Comparison of ENCODE assay signal across 15 cellular contexts in genomic region chr14:92154283-92154942, GRCh38. TPM values are rescaled to one million over a fixed set of nuclear protein-coding genes. Genes with fewer than 3 reads are reported as not detected.
A peak's percentile ranks its signal among the peaks of the same experiment; 100 is the strongest.
DNase-seq lines count a peak whose midpoint lies in the region; ATAC-seq, FAIRE-seq and TF ChIP-seq lines count a peak whose summit lies in the region.
"Had no signal": no experiment of that assay in that cellular context is flagged by ENCODE, and none has a peak within 500 bp of the region (broad histone marks: within the 10 kb centered on the region; RNA-seq: fewer than 3 reads in every experiment).

No MANE protein-coding gene starts in this region.

- WGBS in HepG2 (ENCODE audit: low lambda C conversion rate) = 71% methylated on average over 3 of the region's 3 CpGs
- 86% methylated on average over 3 of the region's 3 CpGs for WGBS in right lobe of liver (ENCODE audit: insufficient coverage, low coverage, low lambda C conversion rate, missing lambda C conversion rate)

- CTCF ChIA-PET in HepG2 (lab: Yijun Ruan, JAX; ENCODE audit: low intra/inter-chr PET ratio, low total read pairs) (no interaction called here), OCI-LY7 (lab: Charles Lee; ENCODE audit: unreplicated experiment) (no interaction called here)

- TF ChIP-seq RAD21 in HepG2 (CRISPR knock-in tag; IDR thresholded peaks at IDR 0.05) = no peak

- ATAC-seq in HepG2 (peak; percentile 70), right lobe of liver (no peak)
- ATAC-seq: activated CD8-positive, alpha-beta memory T cell treated with anti-CD3 and anti-CD28 coated beads, Interleukin-2, amount 10 ng/mL, durations not matched to agents 7 days and 5 days had no signal

- no peaks in the 10 kb centered on the region for H3K27me3 ChIP-seq in HepG2 (ENCODE audit: control insufficient read depth in 1 of 2, insufficient read depth in 2 of 2, low read length in 2 of 2)
- H3K27me3 ChIP-seq in right lobe of liver = no peaks in the 10 kb centered on the region
- H3K27me3 ChIP-seq in subcutaneous abdominal adipose tissue (ENCODE audit: control insufficient read depth in 5 of 5, insufficient read depth in 4 of 5, low read length in 5 of 5) = no peaks in the 10 kb centered on the region
- H3K27me3 ChIP-seq in Peyer's patch = no peaks in the 10 kb centered on the region
- H3K27me3 ChIP-seq: cardiac muscle cell, sigmoid colon, upper lobe of left lung had no signal

- no peak for TF ChIP-seq CTCF in HepG2 (CRISPR knock-in tag; IDR thresholded peaks at IDR 0.05)
- no peak for TF ChIP-seq CTCF in right lobe of liver (IDR thresholded peaks at IDR 0.05)
- TF ChIP-seq CTCF in Peyer's patch (IDR thresholded peaks at IDR 0.05) = no peak
- TF ChIP-seq CTCF in OCI-LY7 (conservative IDR thresholded peaks at IDR 0.05; ENCODE audit: low read length) = no peak

- TF ChIP-seq POLR2A in HepG2 (IDR thresholded peaks at IDR 0.05; ENCODE audit: insufficient read depth in 1 of 2, low read depth in 2 of 2, low read length in 2 of 2) (no peak), right lobe of liver (IDR thresholded peaks at IDR 0.05) (no peak), Peyer's patch (IDR thresholded peaks at IDR 0.05) (no peak)

- no peaks in the 10 kb centered on the region for H3K9me3 ChIP-seq in HepG2 (ENCODE audit: low read length)
- H3K9me3 ChIP-seq in right lobe of liver = no peaks in the 10 kb centered on the region
- no peaks in the 10 kb centered on the region for H3K9me3 ChIP-seq in subcutaneous abdominal adipose tissue (ENCODE audit: control insufficient read depth in 5 of 5, low read length in 5 of 5)
- no peaks in the 10 kb centered on the region for H3K9me3 ChIP-seq in Peyer's patch
- no peaks in the 10 kb centered on the region for H3K9me3 ChIP-seq in OCI-LY7 (ENCODE audit: low read length)
- H3K9me3 ChIP-seq: sigmoid colon, upper lobe of left lung had no signal

- no peak overlapping the region for H2AFZ ChIP-seq in HepG2 (ENCODE audit: low read length)
- no peak overlapping the region for H2AFZ ChIP-seq in OCI-LY7 (ENCODE audit: low read length)

- H3K4me3 ChIP-seq in HepG2 (replicated peaks in 1 of 3; ENCODE audit: insufficient read depth in 1 of 3, low read depth in 2 of 3, low read length in 3 of 3) = no peak overlapping the region
- no peak overlapping the region for H3K4me3 ChIP-seq in right lobe of liver
- peak overlapping the region in 1 of 5 donors; percentile 6 for H3K4me3 ChIP-seq in subcutaneous abdominal adipose tissue (ENCODE audit: low read depth in 1 of 5, low read length in 5 of 5)
- no peak overlapping the region for H3K4me3 ChIP-seq in Peyer's patch
- no peak overlapping the region for H3K4me3 ChIP-seq in OCI-LY7 (ENCODE audit: low read depth, low read length, poor library complexity, severe bottlenecking)
- H3K4me3 ChIP-seq: cardiac muscle cell, sigmoid colon, upper lobe of left lung had no signal

- H3K4me1 ChIP-seq in HepG2 (ENCODE audit: insufficient read depth, low read length) = peaks cover 20% of the 10 kb centered on the region
- H3K4me1 ChIP-seq in right lobe of liver = no peaks in the 10 kb centered on the region
- H3K4me1 ChIP-seq in subcutaneous abdominal adipose tissue (ENCODE audit: control insufficient read depth in 5 of 5, insufficient read depth in 5 of 5, low read length in 5 of 5) = peaks cover 0 to 21% (median 0%) of the 10 kb centered on the region in 5 donors
- H3K4me1 ChIP-seq in Peyer's patch = no peaks in the 10 kb centered on the region
- no peaks in the 10 kb centered on the region for H3K4me1 ChIP-seq in OCI-LY7 (ENCODE audit: insufficient read depth, low read length, poor library complexity, severe bottlenecking)
- H3K4me1 ChIP-seq: sigmoid colon had no signal

- peak overlapping the region; percentile 45 for H3K27ac ChIP-seq in HepG2 (ENCODE audit: extremely low read length, insufficient read depth, low read length)
- H3K27ac ChIP-seq in right lobe of liver = no peak overlapping the region
- H3K27ac ChIP-seq in subcutaneous abdominal adipose tissue (ENCODE audit: low read depth, low read length) = peak overlapping the region; percentile 37
- H3K27ac ChIP-seq in Peyer's patch = no peak overlapping the region
- no peak overlapping the region for H3K27ac ChIP-seq in OCI-LY7 (ENCODE audit: low read depth, low read length, poor library complexity, severe bottlenecking)
- H3K27ac ChIP-seq: cardiac muscle cell, sigmoid colon had no signal

- intact Hi-C loops in HepG2 (cut with micrococcal nuclease; ENCODE audit: unreplicated experiment) (no loop called here), right lobe of liver (cut with DNase I) (no loop called here), OCI-LY7 (cut with micrococcal nuclease; ENCODE audit: unreplicated experiment) (no loop called here)

- H3K9me2 ChIP-seq in OCI-LY7 (ENCODE audit: insufficient read depth, low read length) = no peaks in the 10 kb centered on the region

- TF ChIP-seq EP300 in HepG2 (IDR thresholded peaks at IDR 0.05; ENCODE audit: low read depth in 2 of 2, low read length in 2 of 2) = no peak
- TF ChIP-seq EP300 in HepG2 (CRISPR knock-in tag; IDR thresholded peaks at IDR 0.05; ENCODE audit: borderline replicate concordance) = no peak

- peak; percentile 23 for FAIRE-seq in HepG2 (lab: Jason Lieb, UNC)

- H3K36me3 ChIP-seq in HepG2 (replicated peaks in 1 of 2; ENCODE audit: control insufficient read depth in 1 of 2, insufficient read depth in 2 of 2, low read length in 2 of 2) (peaks cover 20 to 50% of the 10 kb centered on the region in 2 experiments), right lobe of liver (peaks cover 0 to 52% (median 21%) of the 10 kb centered on the region in 4 donors), subcutaneous abdominal adipose tissue (ENCODE audit: control insufficient read depth in 5 of 5, insufficient read depth in 5 of 5, low read length in 5 of 5) (peaks cover 27 to 49% (median 39%) of the 10 kb centered on the region in 5 donors), Peyer's patch (peaks cover 0 to 64% (median 0%) of the 10 kb centered on the region in 3 donors), OCI-LY7 (ENCODE audit: insufficient read depth, low read length) (peaks cover 92% of the 10 kb centered on the region)

- no peaks in the 10 kb centered on the region for H4K20me1 ChIP-seq in HepG2 (ENCODE audit: insufficient read depth, low read length)
- peaks cover 6% of the 10 kb centered on the region; the same call in 1 of the 2 replicates for H4K20me1 ChIP-seq in OCI-LY7 (ENCODE audit: insufficient read depth, low read length)

- no peaks in the 10 kb centered on the region for H3K79me2 ChIP-seq in HepG2 (ENCODE audit: insufficient read depth, low read length)
- H3K79me2 ChIP-seq in OCI-LY7 (ENCODE audit: insufficient read depth, low read depth, low read length) = peaks cover 4% of the 10 kb centered on the region; the same call in 1 of the 2 replicates

- H3K9ac ChIP-seq in HepG2 (ENCODE audit: insufficient read depth, low read depth, low read length) (no peak overlapping the region), subcutaneous abdominal adipose tissue (ENCODE audit: low read length in 5 of 5) (no peak overlapping the region)

- BruUV-seq in HepG2 (replicated peaks; lab: Mats Ljungman, UMichigan) (no TSS peak), OCI-LY7 (replicated peaks; lab: Mats Ljungman, UMichigan) (no TSS peak)

- DNase-seq in HepG2 (ENCODE audit: low spot score) = peak; percentile 65
- no peak for DNase-seq in right lobe of liver
- peak; percentile 84 for DNase-seq in NCI-H748 (lab: John Stamatoyannopoulos, UW; ENCODE audit: unreplicated experiment)
- peak; percentile 44 for DNase-seq in dedifferentiated amniotic fluid mesenchymal stem cell (ENCODE audit: extremely low spot score)
- no peak for DNase-seq in Peyer's patch
- no peak for DNase-seq in OCI-LY7 (ENCODE audit: low spot score)
- DNase-seq in activated CD4-positive, CD25-positive, alpha-beta regulatory T cell treated with anti-CD3 and anti-CD28 coated beads, Interleukin-2, amount 50 U/mL, for 72 hours = no peak
- DNase-seq: activated CD8-positive, alpha-beta memory T cell treated with anti-CD3 and anti-CD28 coated beads, Interleukin-2, amount 10 ng/mL, durations not matched to agents 7 days and 5 days; activated naive CD4-positive, alpha-beta T cell; mesendoderm; sigmoid colon; stimulated activated CD4-positive, alpha-beta T cell treated with anti-CD3 and anti-CD28 coated beads, Interleukin-2, amount 100 ng/mL, for 48 hours had no signal

- in situ Hi-C loops in HepG2 (cut with HindIII; ENCODE audit: extremely low pct_ligation_motif_present, low pct_unique_long_range_greater_than_20kb) = no loop called here

- POLR2A ChIA-PET in HepG2 (lab: Yijun Ruan, JAX) = interaction anchor here (0.8 to 1.3 kb wide), 2 partner anchors 15 to 33 kb away, joined by 3 read pairs; partner anchors contain the start of genes CPSF2 and NDUFB1
- POLR2A ChIA-PET in OCI-LY7 (lab: Charles Lee) = interaction anchor here (0.6 kb wide), 1 partner anchor 567 kb away, joined by 3 read pairs; no protein-coding TSS in a partner anchor

- H3K4me2 ChIP-seq in HepG2 (ENCODE audit: low read depth, low read length) = no peak overlapping the region
- no peak overlapping the region for H3K4me2 ChIP-seq in OCI-LY7 (ENCODE audit: low read length)

RNA-seq across cellular contexts. Expression of gene CPSF2, which starts 32.6 kb away (rescaled TPM):
- 67.9 and 126 TPM in 2 replicates for total RNA-seq in HepG2 (2016; rRNA removed; fragmentation: Illumina TruSeq; extraction: Trizol)
- 5.2 and 6.2 TPM in 2 replicates for total RNA-seq in HepG2 (2016; cell fraction: cytosol; rRNA removed; fragmentation: Illumina TruSeq; extraction: Trizol; ENCODE audit: low read depth)
- total RNA-seq in HepG2 (2016; cell fraction: insoluble cytoplasmic fraction; rRNA removed; fragmentation: Illumina TruSeq; extraction: Trizol) = 71.1 and 122 TPM in 2 replicates
- 23.7 and 26.0 TPM in 2 replicates for total RNA-seq in HepG2 (2016; cell fraction: membrane; rRNA removed; fragmentation: Illumina TruSeq; extraction: Trizol)
- 34.9 and 39.9 TPM in 2 replicates for total RNA-seq in HepG2 (2016; cell fraction: nucleus; rRNA removed; fragmentation: Illumina TruSeq; extraction: Trizol)
- polyA plus RNA-seq in HepG2 (2011; rRNA removed) = 10.7 and 14.3 TPM in 2 replicates
- 4.9 and 7.7 TPM in 2 replicates for polyA plus RNA-seq in HepG2 (2011; cell fraction: cytosol; rRNA removed)
- polyA plus RNA-seq in HepG2 (2011; cell fraction: nucleus; rRNA removed) = 5.0 and 6.4 TPM in 2 replicates
- 27.2 and 30.2 TPM in 2 replicates for polyA plus RNA-seq in HepG2 (2012)
- 1.8 and 2.2 TPM in 2 replicates for polyA plus RNA-seq in HepG2 (2016; cell fraction: cytosol; fragmentation: Illumina TruSeq; extraction: Trizol; ENCODE audit: low read depth)
- 70.0 and 76.2 TPM in 2 replicates for polyA plus RNA-seq in HepG2 (2016; cell fraction: insoluble cytoplasmic fraction; fragmentation: Illumina TruSeq; extraction: Trizol; ENCODE audit: low read depth)
- polyA plus RNA-seq in HepG2 (2016; cell fraction: membrane; fragmentation: Illumina TruSeq; extraction: Trizol; ENCODE audit: low read depth) = 7.1 and 7.7 TPM in 2 replicates
- polyA plus RNA-seq in HepG2 (2016; cell fraction: nucleus; fragmentation: Illumina TruSeq; extraction: Trizol; ENCODE audit: insufficient read depth, low read depth) = 28.6 and 32.2 TPM in 2 replicates
- polyA minus RNA-seq in HepG2 (2011; rRNA and poly(A)+ RNA removed; ENCODE audit: low replicate concordance) = 24.1 and 74.5 TPM in 2 replicates
- 17.9 and 23.4 TPM in 2 replicates for polyA minus RNA-seq in HepG2 (2011; cell fraction: cytosol; rRNA and poly(A)+ RNA removed)
- 18.8 and 29.1 TPM in 2 replicates for polyA minus RNA-seq in HepG2 (2011; cell fraction: nucleus; rRNA and poly(A)+ RNA removed)
- 10 to 100 TPM; 23.4 to 28.2 (median 25.9) TPM for total RNA-seq in right lobe of liver
- 10 to 100 TPM; 24.3 to 48.7 (median 25.4) TPM for total RNA-seq in Peyer's patch
- 40.0 and 46.8 TPM in 2 replicates for total RNA-seq in OCI-LY7 (2014; rRNA removed; shearing (Covaris generic))
- 85.1 and 91.9 TPM in 2 replicates for total RNA-seq in OCI-LY7 (2022)

RNA-seq across cellular contexts. Expression of gene NDUFB1, which starts 32.9 kb away (rescaled TPM):
- 281 and 308 TPM in 2 replicates for total RNA-seq in HepG2 (2016; rRNA removed; fragmentation: Illumina TruSeq; extraction: Trizol)
- total RNA-seq in HepG2 (2016; cell fraction: cytosol; rRNA removed; fragmentation: Illumina TruSeq; extraction: Trizol; ENCODE audit: low read depth) = 148 and 180 TPM in 2 replicates
- total RNA-seq in HepG2 (2016; cell fraction: insoluble cytoplasmic fraction; rRNA removed; fragmentation: Illumina TruSeq; extraction: Trizol) = 301 and 366 TPM in 2 replicates
- 205 and 231 TPM in 2 replicates for total RNA-seq in HepG2 (2016; cell fraction: membrane; rRNA removed; fragmentation: Illumina TruSeq; extraction: Trizol)
- 97.1 and 99.3 TPM in 2 replicates for total RNA-seq in HepG2 (2016; cell fraction: nucleus; rRNA removed; fragmentation: Illumina TruSeq; extraction: Trizol)
- polyA plus RNA-seq in HepG2 (2011; rRNA removed) = 161 and 181 TPM in 2 replicates
- 81.2 and 134 TPM in 2 replicates for polyA plus RNA-seq in HepG2 (2011; cell fraction: cytosol; rRNA removed)
- polyA plus RNA-seq in HepG2 (2011; cell fraction: nucleus; rRNA removed) = 34.4 and 63.6 TPM in 2 replicates
- polyA plus RNA-seq in HepG2 (2012) = 200 and 215 TPM in 2 replicates
- 129 and 163 TPM in 2 replicates for polyA plus RNA-seq in HepG2 (2016; cell fraction: cytosol; fragmentation: Illumina TruSeq; extraction: Trizol; ENCODE audit: low read depth)
- polyA plus RNA-seq in HepG2 (2016; cell fraction: insoluble cytoplasmic fraction; fragmentation: Illumina TruSeq; extraction: Trizol; ENCODE audit: low read depth) = 299 and 333 TPM in 2 replicates
- polyA plus RNA-seq in HepG2 (2016; cell fraction: membrane; fragmentation: Illumina TruSeq; extraction: Trizol; ENCODE audit: low read depth) = 160 and 196 TPM in 2 replicates
- polyA plus RNA-seq in HepG2 (2016; cell fraction: nucleus; fragmentation: Illumina TruSeq; extraction: Trizol; ENCODE audit: insufficient read depth, low read depth) = 160 and 173 TPM in 2 replicates
- 10.0 and 87.1 TPM in 2 replicates for polyA minus RNA-seq in HepG2 (2011; rRNA and poly(A)+ RNA removed; ENCODE audit: low replicate concordance)
- 6.1 and 9.8 TPM in 2 replicates for polyA minus RNA-seq in HepG2 (2011; cell fraction: cytosol; rRNA and poly(A)+ RNA removed)
- 27.4 and 28.5 TPM in 2 replicates for polyA minus RNA-seq in HepG2 (2011; cell fraction: nucleus; rRNA and poly(A)+ RNA removed)
- total RNA-seq in right lobe of liver = 100 to 1,000 TPM in 2 of 6 experiments, 10 to 100 TPM in 4; 74.6 to 223 (median 94.6) TPM
- total RNA-seq in Peyer's patch = 100 to 1,000 TPM; 182 to 325 (median 217) TPM
- 230 and 320 TPM in 2 replicates for total RNA-seq in OCI-LY7 (2014; rRNA removed; shearing (Covaris generic))
- total RNA-seq in OCI-LY7 (2022) = 122 and 129 TPM in 2 replicates

RNA-seq across cellular contexts. Expression of gene ATXN3, which starts 48.0 kb away (rescaled TPM):
- total RNA-seq in HepG2 (2016; rRNA removed; fragmentation: Illumina TruSeq; extraction: Trizol) (17.3 and 30.2 TPM in 2 replicates), right lobe of liver (10 to 100 TPM in 3 of 6 experiments, 1 to 10 TPM in 3; 5.5 to 15.4 (median 9.7) TPM), Peyer's patch (100 to 1,000 TPM in 1 of 4 donors, 10 to 100 TPM in 3; 13.3 to 156 (median 23.3) TPM), OCI-LY7 (2022) (24.6 and 31.7 TPM in 2 replicates)
- 8.2 and 12.8 TPM in 2 replicates for total RNA-seq in HepG2 (2016; cell fraction: cytosol; rRNA removed; fragmentation: Illumina TruSeq; extraction: Trizol; ENCODE audit: low read depth)
- total RNA-seq in HepG2 (2016; cell fraction: insoluble cytoplasmic fraction; rRNA removed; fragmentation: Illumina TruSeq; extraction: Trizol) = 17.9 and 30.9 TPM in 2 replicates
- total RNA-seq in HepG2 (2016; cell fraction: membrane; rRNA removed; fragmentation: Illumina TruSeq; extraction: Trizol) = 10.9 and 11.2 TPM in 2 replicates
- total RNA-seq in HepG2 (2016; cell fraction: nucleus; rRNA removed; fragmentation: Illumina TruSeq; extraction: Trizol) = 9.1 and 10.8 TPM in 2 replicates
- polyA plus RNA-seq in HepG2 (2011; rRNA removed) = 12.1 and 14.9 TPM in 2 replicates
- 3.8 and 8.6 TPM in 2 replicates for polyA plus RNA-seq in HepG2 (2011; cell fraction: cytosol; rRNA removed)
- 9.3 and 13.5 TPM in 2 replicates for polyA plus RNA-seq in HepG2 (2011; cell fraction: nucleus; rRNA removed)
- 23.7 and 26.2 TPM in 2 replicates for polyA plus RNA-seq in HepG2 (2012)
- polyA plus RNA-seq in HepG2 (2016; cell fraction: cytosol; fragmentation: Illumina TruSeq; extraction: Trizol; ENCODE audit: low read depth) = 5.5 and 6.3 TPM in 2 replicates
- polyA plus RNA-seq in HepG2 (2016; cell fraction: insoluble cytoplasmic fraction; fragmentation: Illumina TruSeq; extraction: Trizol; ENCODE audit: low read depth) = 23.9 and 31.5 TPM in 2 replicates
- polyA plus RNA-seq in HepG2 (2016; cell fraction: membrane; fragmentation: Illumina TruSeq; extraction: Trizol; ENCODE audit: low read depth) = 8.0 and 8.3 TPM in 2 replicates
- 12.2 and 14.0 TPM in 2 replicates for polyA plus RNA-seq in HepG2 (2016; cell fraction: nucleus; fragmentation: Illumina TruSeq; extraction: Trizol; ENCODE audit: insufficient read depth, low read depth)
- polyA minus RNA-seq in HepG2 (2011; rRNA and poly(A)+ RNA removed; ENCODE audit: low replicate concordance) = 6.6 and 8.1 TPM in 2 replicates
- polyA minus RNA-seq in HepG2 (2011; cell fraction: cytosol; rRNA and poly(A)+ RNA removed) = 6.9 and 11.4 TPM in 2 replicates
- 30.8 and 48.7 TPM in 2 replicates for polyA minus RNA-seq in HepG2 (2011; cell fraction: nucleus; rRNA and poly(A)+ RNA removed)
- total RNA-seq in OCI-LY7 (2014; rRNA removed; shearing (Covaris generic)) = 21.3 and 40.1 TPM in 2 replicates

Comparison
In these comparisons a context has a peak if more than half of its experiments do, and no peak if none do; other contexts are left out.
1. DNase-seq: peak in HepG2 (single experiment), NCI-H748 (single experiment) and dedifferentiated amniotic fluid mesenchymal stem cell (single experiment); none in right lobe of liver (0 of 3), Peyer's patch (0 of 3), OCI-LY7 (single experiment) and activated CD4-positive, CD25-positive, alpha-beta regulatory T cell treated with anti-CD3 and anti-CD28 coated beads, Interleukin-2, amount 50 U/mL, for 72 hours (single experiment).
2. H3K27ac ChIP-seq: peak in HepG2 (single experiment) and subcutaneous abdominal adipose tissue (single experiment); none in right lobe of liver (0 of 3), Peyer's patch (0 of 4) and OCI-LY7 (single experiment).